Comparison of ENCODE assay signal across 30 cellular contexts in the genomic region with DNA sequence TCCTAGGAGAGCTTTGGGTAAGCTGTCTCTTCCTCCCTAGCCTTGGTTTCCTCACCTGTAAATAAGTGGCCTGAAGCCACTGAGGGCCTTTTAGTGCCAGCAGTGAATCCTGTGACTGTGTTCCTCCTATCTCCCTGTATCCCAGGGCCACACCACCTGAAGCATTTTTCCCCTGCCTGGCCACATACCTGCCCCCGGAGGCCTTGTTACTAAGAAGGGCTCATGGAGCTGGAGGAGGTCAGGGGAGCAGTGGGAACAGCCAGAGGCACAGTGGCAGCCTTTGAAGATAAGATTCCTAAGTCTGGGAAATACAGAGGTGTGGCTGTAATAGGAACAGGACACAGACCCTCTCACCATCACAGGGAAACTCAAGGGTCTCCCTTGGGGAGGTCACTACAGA.
DNase-seq lines count a peak whose midpoint lies in the region; ATAC-seq and TF ChIP-seq lines count a peak whose summit lies in the region.
"Had no signal": no experiment of that assay in that cellular context is flagged by ENCODE, and none has a peak within 500 bp of the region (broad histone marks: within the 10 kb centered on the region; RNA-seq: fewer than 3 reads in every experiment).

No MANE protein-coding gene starts in this region.

- peak overlapping the region; percentile 87 to 90 for H3K27ac ChIP-seq in ascending aorta
- H3K27ac ChIP-seq in mesenchymal stem cell (ENCODE audit: low read length, poor library complexity, severe bottlenecking), result peak overlapping the region; percentile 90
- H3K27ac ChIP-seq: esophagus squamous epithelium, suprapubic skin, uterus, VCaP had no signal

- H3K36me3 ChIP-seq in ascending aorta (no peaks in the 10 kb centered on the region), mesenchymal stem cell (ENCODE audit: control insufficient read depth in 1 of 2, insufficient read depth in 2 of 2, low read depth in 1 of 2, low read length in 2 of 2) (peaks cover 38 to 52% of the 10 kb centered on the region in 2 experiments)
- H3K36me3 ChIP-seq: suprapubic skin, uterus had no signal

- H3K4me3 ChIP-seq in ascending aorta (no peak overlapping the region), mesenchymal stem cell (ENCODE audit: insufficient read depth in 1 of 2, low read depth in 1 of 2, low read length in 2 of 2) (no peak overlapping the region)
- H3K4me3 ChIP-seq: esophagus squamous epithelium, GM12878, MG63, suprapubic skin, uterus had no signal

- no peak overlapping the region for H2BK120ac ChIP-seq in mesenchymal stem cell (ENCODE audit: low read depth, low read length)

- peaks cover 33% of the 10 kb centered on the region for H3K4me1 Mint-ChIP-seq in activated naive CD4-positive, alpha-beta T cell treated with anti-CD3 and anti-CD28 coated beads, Interleukin-2, amount 10 ng/mL, durations not matched to agents 7 days and 5 days
- peaks cover 54% of the 10 kb centered on the region for H3K4me1 Mint-ChIP-seq in stimulated activated memory B cell treated with anti-CD40 and anti-IgM and Interleukin-4, amounts not matched to agents 10 μg/mL and 1 μg/mL and 100 μg/mL, for 72 hours
- H3K4me1 Mint-ChIP-seq in progenitor cell of endocrine pancreas (ENCODE audit: low read depth), result peaks cover 14% of the 10 kb centered on the region

- no peak overlapping the region for H4K91ac ChIP-seq in mesenchymal stem cell (ENCODE audit: low read length)

- H2AFZ ChIP-seq in mesenchymal stem cell (ENCODE audit: low read depth, low read length), result no peak overlapping the region

- no peaks in the 10 kb centered on the region for H3K36me3 Mint-ChIP-seq in activated naive CD4-positive, alpha-beta T cell treated with anti-CD3 and anti-CD28 coated beads, Interleukin-2, amount 10 ng/mL, durations not matched to agents 7 days and 5 days
- H3K36me3 Mint-ChIP-seq in stimulated activated memory B cell treated with anti-CD40 and anti-IgM and Interleukin-4, amounts not matched to agents 10 μg/mL and 1 μg/mL and 100 μg/mL, for 72 hours, result no peaks in the 10 kb centered on the region
- H3K36me3 Mint-ChIP-seq in progenitor cell of endocrine pancreas (ENCODE audit: insufficient read depth), result peaks cover 8% of the 10 kb centered on the region
- H3K36me3 Mint-ChIP-seq: CD4-positive, alpha-beta memory T cell; naive B cell had no signal

- no peak overlapping the region for H4K8ac ChIP-seq in mesenchymal stem cell (ENCODE audit: low read length)

- ATAC-seq in stimulated activated memory B cell treated with anti-CD40 and anti-IgM and Interleukin-4, amounts not matched to agents 10 μg/mL and 1 μg/mL and 100 μg/mL, for 72 hours, result no peak
- no peak for ATAC-seq in GM18867 (IDR thresholded peaks at IDR 0.05; ENCODE audit: unreplicated experiment)
- ATAC-seq: GM12878, left colon had no signal

- H3K27me3 ChIP-seq in ascending aorta (no peaks in the 10 kb centered on the region), mesenchymal stem cell (ENCODE audit: control insufficient read depth in 1 of 2, insufficient read depth in 1 of 2, low read length in 2 of 2) (no peaks in the 10 kb centered on the region)
- H3K27me3 ChIP-seq: esophagus squamous epithelium, MG63, suprapubic skin, uterus had no signal

- CTCF ChIA-PET in activated naive CD4-positive, alpha-beta T cell treated with anti-CD3 and anti-CD28 coated beads, Interleukin-2, amount 10 ng/mL, durations not matched to agents 7 days and 5 days (lab: Charles Lee), result no interaction called here

- H3K14ac ChIP-seq in mesenchymal stem cell (ENCODE audit: low read length in 2 of 2), result no peak overlapping the region

- peak overlapping the region in 1 of 2 experiments; percentile 6 for H3K4ac ChIP-seq in mesenchymal stem cell (ENCODE audit: low read depth in 1 of 2, low read length in 2 of 2)

- no peak overlapping the region for H3K4me3 Mint-ChIP-seq in activated naive CD4-positive, alpha-beta T cell treated with anti-CD3 and anti-CD28 coated beads, Interleukin-2, amount 10 ng/mL, durations not matched to agents 7 days and 5 days
- H3K4me3 Mint-ChIP-seq in stimulated activated memory B cell treated with anti-CD40 and anti-IgM and Interleukin-4, amounts not matched to agents 10 μg/mL and 1 μg/mL and 100 μg/mL, for 72 hours, result no peak overlapping the region
- H3K4me3 Mint-ChIP-seq in progenitor cell of endocrine pancreas (ENCODE audit: low read depth), result no peak overlapping the region
- H3K4me3 Mint-ChIP-seq: CD4-positive, alpha-beta memory T cell had no signal

- peaks cover 31% of the 10 kb centered on the region for H3K27me3 Mint-ChIP-seq in activated naive CD4-positive, alpha-beta T cell treated with anti-CD3 and anti-CD28 coated beads, Interleukin-2, amount 10 ng/mL, durations not matched to agents 7 days and 5 days
- no peaks in the 10 kb centered on the region for H3K27me3 Mint-ChIP-seq in stimulated activated memory B cell treated with anti-CD40 and anti-IgM and Interleukin-4, amounts not matched to agents 10 μg/mL and 1 μg/mL and 100 μg/mL, for 72 hours
- H3K27me3 Mint-ChIP-seq in progenitor cell of endocrine pancreas, result peaks cover 3% of the 10 kb centered on the region
- H3K27me3 Mint-ChIP-seq: CD4-positive, alpha-beta memory T cell; naive B cell had no signal

- H3K4me1 ChIP-seq in ascending aorta, result peaks cover 23 to 63% of the 10 kb centered on the region in 2 donors
- H3K4me1 ChIP-seq in mesenchymal stem cell (ENCODE audit: control insufficient read depth, insufficient read depth, low read depth, low read length), result peaks cover 48% of the 10 kb centered on the region
- H3K4me1 ChIP-seq: uterus had no signal

- H3K18ac ChIP-seq in mesenchymal stem cell (ENCODE audit: low read depth in 1 of 2, low read length in 2 of 2), result no peak overlapping the region

- 77% methylated on average over 1 of the region's 1 CpG for WGBS in mesenchymal stem cell

- no peak overlapping the region for H3K4me2 ChIP-seq in mesenchymal stem cell (ENCODE audit: low read length, poor library complexity, severe bottlenecking)

- H2BK12ac ChIP-seq in mesenchymal stem cell (ENCODE audit: low read length in 2 of 2), result no peak overlapping the region

- no peak overlapping the region for H3K9ac ChIP-seq in mesenchymal stem cell (ENCODE audit: low read length)

- intact Hi-C loops in ascending aorta (cut with DNase I), result no loop called here

- no peak overlapping the region for H3K27ac Mint-ChIP-seq in activated naive CD4-positive, alpha-beta T cell treated with anti-CD3 and anti-CD28 coated beads, Interleukin-2, amount 10 ng/mL, durations not matched to agents 7 days and 5 days
- peak overlapping the region; percentile 30 for H3K27ac Mint-ChIP-seq in stimulated activated memory B cell treated with anti-CD40 and anti-IgM and Interleukin-4, amounts not matched to agents 10 μg/mL and 1 μg/mL and 100 μg/mL, for 72 hours
- H3K27ac Mint-ChIP-seq in progenitor cell of endocrine pancreas, result no peak overlapping the region

- H2BK5ac ChIP-seq in mesenchymal stem cell (ENCODE audit: low read depth, low read length, poor library complexity, severe bottlenecking), result peak overlapping the region; percentile 11

- H3K9me3 Mint-ChIP-seq in activated naive CD4-positive, alpha-beta T cell treated with anti-CD3 and anti-CD28 coated beads, Interleukin-2, amount 10 ng/mL, durations not matched to agents 7 days and 5 days, result peaks cover 5% of the 10 kb centered on the region
- no peaks in the 10 kb centered on the region for H3K9me3 Mint-ChIP-seq in stimulated activated memory B cell treated with anti-CD40 and anti-IgM and Interleukin-4, amounts not matched to agents 10 μg/mL and 1 μg/mL and 100 μg/mL, for 72 hours
- H3K9me3 Mint-ChIP-seq in progenitor cell of endocrine pancreas (ENCODE audit: low read depth), result no peaks in the 10 kb centered on the region
- H3K9me3 Mint-ChIP-seq: CD4-positive, alpha-beta memory T cell had no signal

- H2BK15ac ChIP-seq in mesenchymal stem cell (ENCODE audit: low read depth, poor library complexity, severe bottlenecking), result no peak overlapping the region

- TF ChIP-seq CTCF in ascending aorta (IDR thresholded peaks at IDR 0.05), result no peak
- TF ChIP-seq CTCF in progenitor cell of endocrine pancreas (IDR thresholded peaks at IDR 0.05; ENCODE audit: unreplicated experiment), result no peak

- peaks cover 29% of the 10 kb centered on the region for H3K79me1 ChIP-seq in mesenchymal stem cell (replicated peaks; ENCODE audit: low read length, poor library complexity, severe bottlenecking)

- no peaks in the 10 kb centered on the region for H3K9me3 ChIP-seq in ascending aorta
- no peaks in the 10 kb centered on the region for H3K9me3 ChIP-seq in mesenchymal stem cell (ENCODE audit: control insufficient read depth, low read length)
- H3K9me3 ChIP-seq: esophagus squamous epithelium, MG63, suprapubic skin, uterus had no signal

- no peak overlapping the region for H3K23ac ChIP-seq in mesenchymal stem cell (ENCODE audit: low read length in 2 of 2)

- peak; percentile 3 for DNase-seq in activated naive CD4-positive, alpha-beta T cell treated with anti-CD3 and anti-CD28 coated beads, Interleukin-2, amount 50 U/mL, for 16 hours
- DNase-seq in activated naive CD4-positive, alpha-beta T cell treated with anti-CD3 and anti-CD28 coated beads, Interleukin-2, amount 10 ng/mL, durations not matched to agents 7 days and 5 days, result no peak
- DNase-seq in ascending aorta (ENCODE audit: low spot score in 2 of 2) (peak in 1 of 2 donors; percentile 59), mesenchymal stem cell (no peak), NCI-H345 (lab: John Stamatoyannopoulos, UW) (no peak), progenitor cell of endocrine pancreas (ENCODE audit: low spot score, unreplicated experiment) (no peak)
- DNase-seq: activated CD4-positive, alpha-beta T cell treated with anti-CD3 and anti-CD28 coated beads for 48 hours; activated naive CD4-positive, alpha-beta T cell treated with Interleukin-2 at 50 U/mL for 16 hours; amygdala; CD4-positive, alpha-beta memory T cell; cortex of kidney; esophagus squamous epithelium; foreskin melanocyte; KG1; MG63; naive B cell; NCI-H1417 treated with DMSO at 0.1 percent for 48 hours; NCI-H2107; NCI-H446 treated with DMSO at 0.1 percent for 48 hours; occipital lobe; SHP77; stimulated activated CD4-positive, alpha-beta T cell treated with anti-CD3 and anti-CD28 coated beads, Interleukin-12 subunit alpha, Interleukin-12 subunit beta, amount 100 ng/mL, for 4 hours; stimulated activated CD4-positive, alpha-beta T cell treated with anti-CD3 and anti-CD28 coated beads, Interleukin-4, amount 100 ng/mL, for 1 hour had no signal

- H2AK5ac ChIP-seq in mesenchymal stem cell (ENCODE audit: low read length, severe bottlenecking), result peak overlapping the region; percentile 97
